8 cellular contexts compared by ENCODE assay signal in genomic region chr19:18104793-18105131, GRCh38. TPM values are rescaled to one million over a fixed set of nuclear protein-coding genes. Genes with fewer than 3 reads are reported as not detected.
DNase-seq lines count a peak whose midpoint lies in the region; ATAC-seq lines count a peak whose summit lies in the region.

No MANE protein-coding gene starts in this region.

- no peaks in the 10 kb centered on the region for H3K9me3 Mint-ChIP-seq in T-helper 1 cell treated with Interleukin-12 subunit alpha and Interleukin-12 subunit beta and Interleukin-4 antibody, amounts not matched to agents 30 μg/mL and 1 μg/mL, for 36 hours
- no peaks in the 10 kb centered on the region for H3K9me3 Mint-ChIP-seq in activated CD8-positive, alpha-beta T cell treated with anti-CD3 and anti-CD28 coated beads, Interleukin-2, amount 10 ng/mL, durations not matched to agents 7 days and 5 days (ENCODE audit: insufficient read depth)
- no peaks in the 10 kb centered on the region for H3K9me3 Mint-ChIP-seq in stimulated activated naive B cell treated with anti-CD40 and anti-IgM and Interleukin-4, amounts not matched to agents 10 μg/mL and 1 μg/mL and 100 μg/mL, for 72 hours

- H3K4me3 Mint-ChIP-seq in T-helper 1 cell treated with Interleukin-12 subunit alpha and Interleukin-12 subunit beta and Interleukin-4 antibody, amounts not matched to agents 30 μg/mL and 1 μg/mL, for 36 hours = peak overlapping the region; percentile 65
- H3K4me3 Mint-ChIP-seq in activated CD8-positive, alpha-beta T cell treated with anti-CD3 and anti-CD28 coated beads, Interleukin-2, amount 10 ng/mL, durations not matched to agents 7 days and 5 days = peak overlapping the region; percentile 69
- peak overlapping the region; percentile 79 to 80 for H3K4me3 Mint-ChIP-seq in stimulated activated naive B cell treated with anti-CD40 and anti-IgM and Interleukin-4, amounts not matched to agents 10 μg/mL and 1 μg/mL and 100 μg/mL, for 72 hours

- POLR2A ChIA-PET in activated CD8-positive, alpha-beta T cell treated with anti-CD3 and anti-CD28 coated beads, Interleukin-2, amount 10 ng/mL, durations not matched to agents 7 days and 5 days (lab: Charles Lee) = interaction anchor here (0.6 to 1.3 kb wide), 4 partner anchors 15 to 177 kb away, joined by 3 to 5 read pairs (median 4); partner anchors contain the start of gene JUND

- peaks cover 12% of the 10 kb centered on the region for H3K4me1 Mint-ChIP-seq in T-helper 1 cell treated with Interleukin-12 subunit alpha and Interleukin-12 subunit beta and Interleukin-4 antibody, amounts not matched to agents 30 μg/mL and 1 μg/mL, for 36 hours (ENCODE audit: low read depth)
- peaks cover 31% of the 10 kb centered on the region for H3K4me1 Mint-ChIP-seq in activated CD8-positive, alpha-beta T cell treated with anti-CD3 and anti-CD28 coated beads, Interleukin-2, amount 10 ng/mL, durations not matched to agents 7 days and 5 days (ENCODE audit: low read depth)
- H3K4me1 Mint-ChIP-seq in stimulated activated naive B cell treated with anti-CD40 and anti-IgM and Interleukin-4, amounts not matched to agents 10 μg/mL and 1 μg/mL and 100 μg/mL, for 72 hours = peaks cover 46 to 85% of the 10 kb centered on the region in 2 donors

- peak overlapping the region; percentile 31 for H3K27ac Mint-ChIP-seq in T-helper 1 cell treated with Interleukin-12 subunit alpha and Interleukin-12 subunit beta and Interleukin-4 antibody, amounts not matched to agents 30 μg/mL and 1 μg/mL, for 36 hours
- H3K27ac Mint-ChIP-seq in activated CD8-positive, alpha-beta T cell treated with anti-CD3 and anti-CD28 coated beads, Interleukin-2, amount 10 ng/mL, durations not matched to agents 7 days and 5 days = peak overlapping the region; percentile 74
- peak overlapping the region; percentile 91 for H3K27ac Mint-ChIP-seq in stimulated activated naive B cell treated with anti-CD40 and anti-IgM and Interleukin-4, amounts not matched to agents 10 μg/mL and 1 μg/mL and 100 μg/mL, for 72 hours

- no peaks in the 10 kb centered on the region for H3K27me3 Mint-ChIP-seq in T-helper 1 cell treated with Interleukin-12 subunit alpha and Interleukin-12 subunit beta and Interleukin-4 antibody, amounts not matched to agents 30 μg/mL and 1 μg/mL, for 36 hours (ENCODE audit: low read depth)
- no peaks in the 10 kb centered on the region for H3K27me3 Mint-ChIP-seq in activated CD8-positive, alpha-beta T cell treated with anti-CD3 and anti-CD28 coated beads, Interleukin-2, amount 10 ng/mL, durations not matched to agents 7 days and 5 days (ENCODE audit: low read depth)
- no peaks in the 10 kb centered on the region for H3K27me3 Mint-ChIP-seq in stimulated activated naive B cell treated with anti-CD40 and anti-IgM and Interleukin-4, amounts not matched to agents 10 μg/mL and 1 μg/mL and 100 μg/mL, for 72 hours

- CTCF ChIA-PET in activated CD8-positive, alpha-beta T cell treated with anti-CD3 and anti-CD28 coated beads, Interleukin-2, amount 10 ng/mL, durations not matched to agents 7 days and 5 days (lab: Charles Lee) = interaction anchor here (0.9 to 3.1 kb wide), 5 partner anchors 8 to 64 kb away, joined by 3 to 20 read pairs (median 4); partner anchors contain the start of gene PIK3R2

- DNase-seq in T-helper 1 cell (no peak), NCI-H748 treated with DMSO at 0.1 percent for 48 hours (lab: John Stamatoyannopoulos, UW) (no peak)
- no peak for DNase-seq in activated CD8-positive, alpha-beta T cell treated with anti-CD3 and anti-CD28 coated beads, Interleukin-2, amount 10 ng/mL, durations not matched to agents 7 days and 5 days
- DNase-seq in stimulated activated naive B cell treated with anti-CD40 and anti-IgM and Interleukin-4, amounts not matched to agents 10 μg/mL and 1 μg/mL and 100 μg/mL, for 72 hours = no peak

- peak overlapping the region; percentile 48 for H3K4me3 ChIP-seq in iPS-11a (ENCODE audit: low read depth, low read length)

- H3K36me3 Mint-ChIP-seq in T-helper 1 cell treated with Interleukin-12 subunit alpha and Interleukin-12 subunit beta and Interleukin-4 antibody, amounts not matched to agents 30 μg/mL and 1 μg/mL, for 36 hours (ENCODE audit: low read depth) = peaks cover 1% of the 10 kb centered on the region
- no peaks in the 10 kb centered on the region for H3K36me3 Mint-ChIP-seq in activated CD8-positive, alpha-beta T cell treated with anti-CD3 and anti-CD28 coated beads, Interleukin-2, amount 10 ng/mL, durations not matched to agents 7 days and 5 days (ENCODE audit: low read depth)
- peaks cover 30 to 45% of the 10 kb centered on the region in 2 donors for H3K36me3 Mint-ChIP-seq in stimulated activated naive B cell treated with anti-CD40 and anti-IgM and Interleukin-4, amounts not matched to agents 10 μg/mL and 1 μg/mL and 100 μg/mL, for 72 hours

- no peak for ATAC-seq in activated CD8-positive, alpha-beta T cell treated with anti-CD3 and anti-CD28 coated beads, Interleukin-2, amount 10 ng/mL, durations not matched to agents 7 days and 5 days
- ATAC-seq in stimulated activated naive B cell treated with anti-CD40 and anti-IgM and Interleukin-4, amounts not matched to agents 10 μg/mL and 1 μg/mL and 100 μg/mL, for 72 hours (replicated peaks) = no peak
- no peak for ATAC-seq in GM21717 (IDR thresholded peaks at IDR 0.05; ENCODE audit: unreplicated experiment)
- ATAC-seq in HG03439 (IDR thresholded peaks at IDR 0.05; ENCODE audit: unreplicated experiment) = no peak

RNA-seq across cellular contexts. Expression of gene MAST3, which starts 7.2 kb away (rescaled TPM):
- 10 to 100 TPM; 22.9 to 25.1 TPM for total RNA-seq in activated CD8-positive, alpha-beta T cell treated with anti-CD3 and anti-CD28 coated beads, Interleukin-2, amount 10 ng/mL, durations not matched to agents 7 days and 5 days

RNA-seq across cellular contexts. Expression of gene IL12RB1, which starts 18.0 kb away (rescaled TPM):
- total RNA-seq in activated CD8-positive, alpha-beta T cell treated with anti-CD3 and anti-CD28 coated beads, Interleukin-2, amount 10 ng/mL, durations not matched to agents 7 days and 5 days = 10 to 100 TPM; 75.2 to 78.6 TPM

RNA-seq across cellular contexts. Expression of gene PIK3R2, which starts 48.2 kb away (rescaled TPM):
- total RNA-seq in activated CD8-positive, alpha-beta T cell treated with anti-CD3 and anti-CD28 coated beads, Interleukin-2, amount 10 ng/mL, durations not matched to agents 7 days and 5 days = 1 to 10 TPM; 7.8 to 9.2 TPM

Comparison
In these comparisons a context has a peak if more than half of its experiments do, and no peak if none do; other contexts are left out.
1. H3K27ac Mint-ChIP-seq: peak in every context shown above with its lines; median percentile 91 in stimulated activated naive B cell treated with anti-CD40 and anti-IgM and Interleukin-4, amounts not matched to agents 10 μg/mL and 1 μg/mL and 100 μg/mL, for 72 hours; 74 in activated CD8-positive, alpha-beta T cell treated with anti-CD3 and anti-CD28 coated beads, Interleukin-2, amount 10 ng/mL, durations not matched to agents 7 days and 5 days; 31 in T-helper 1 cell treated with Interleukin-12 subunit alpha and Interleukin-12 subunit beta and Interleukin-4 antibody, amounts not matched to agents 30 μg/mL and 1 μg/mL, for 36 hours.